15 cellular contexts compared by ENCODE assay signal in the genomic region with DNA sequence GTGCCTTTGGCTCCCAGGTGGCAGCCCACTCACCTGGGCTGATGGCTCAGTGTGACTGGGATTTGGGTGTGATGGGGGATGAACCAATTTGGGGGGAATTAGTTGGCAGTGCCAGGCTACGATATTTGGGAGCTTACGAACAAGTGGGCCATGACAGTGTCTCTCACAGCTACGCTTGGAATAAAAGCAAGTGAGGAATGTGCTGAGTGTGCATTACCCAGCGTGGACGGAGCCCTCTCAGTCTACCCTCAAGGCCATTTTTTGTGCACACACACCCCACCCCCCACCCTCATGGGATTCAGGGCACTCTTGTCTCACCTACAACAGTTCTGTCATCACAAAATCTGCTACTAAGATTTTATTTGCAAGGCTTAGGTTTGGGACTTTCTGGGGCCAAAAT.
DNase-seq lines count a peak whose midpoint lies in the region; ATAC-seq and TF ChIP-seq lines count a peak whose summit lies in the region.
"Had no signal": no experiment of that assay in that cellular context is flagged by ENCODE, and none has a peak within 500 bp of the region (broad histone marks: within the 10 kb centered on the region; RNA-seq: fewer than 3 reads in every experiment).

No MANE protein-coding gene starts in this region.

- peak overlapping the region; percentile 85; the same call in 1 of the 2 replicates for H3K18ac ChIP-seq in IMR-90 (ENCODE audit: low read depth, low read length)

- no peak overlapping the region; the same call in 1 of the 2 replicates for H3K56ac ChIP-seq in IMR-90 (ENCODE audit: extremely low read depth, insufficient read depth, low read length)

- no peak for TF ChIP-seq POLR2A in IMR-90 (IDR thresholded peaks at IDR 0.05; ENCODE audit: low read depth, low read length)

- H3K4me3 Mint-ChIP-seq in Caco-2 (ENCODE audit: unreplicated experiment) (no peak overlapping the region), neural progenitor cell (peak overlapping the region; percentile 9)
- H3K4me3 Mint-ChIP-seq: CD8-positive, alpha-beta T cell; H9 had no signal

- no TSS peak for BruUV-seq in Caco-2 (replicated peaks; lab: Mats Ljungman, UMichigan)
- no TSS peak for BruUV-seq in IMR-90 (replicated peaks; lab: Mats Ljungman, UMichigan)

- H2BK5ac ChIP-seq in IMR-90 (ENCODE audit: low read depth, low read length, poor library complexity, severe bottlenecking), result peak overlapping the region; percentile 29

- peak overlapping the region; percentile 88; the same call in 2 of the 3 replicates for H2BK15ac ChIP-seq in IMR-90 (ENCODE audit: low read depth, low read length)

- H3K9me1 ChIP-seq in IMR-90 (ENCODE audit: insufficient read depth, low read length), result no peaks in the 10 kb centered on the region

- intact Hi-C loops in Caco-2 (cut with micrococcal nuclease; ENCODE audit: unreplicated experiment) (loop anchor here (1.0 to 5.0 kb wide), 3 partner anchors 31 to 52 kb away; no protein-coding TSS in a partner anchor), IMR-90 (cut with micrococcal nuclease) (no loop called here)

- no peak overlapping the region; the same call in 1 of the 2 replicates for H4K5ac ChIP-seq in IMR-90 (ENCODE audit: low read depth, low read length)

- H3K9me3 Mint-ChIP-seq in Caco-2 (ENCODE audit: unreplicated experiment) (peaks cover 29% of the 10 kb centered on the region), neural progenitor cell (peaks cover 16% of the 10 kb centered on the region)
- H3K9me3 Mint-ChIP-seq: CD8-positive, alpha-beta T cell had no signal

- H3K9me3 ChIP-seq in Caco-2 (no peaks in the 10 kb centered on the region), IMR-90 (ENCODE audit: control insufficient read depth, insufficient read depth, low read length) (no peaks in the 10 kb centered on the region), hepatocyte (ENCODE audit: low read depth) (no peaks in the 10 kb centered on the region), neural progenitor cell (ENCODE audit: low read depth) (no peaks in the 10 kb centered on the region)
- H3K9me3 ChIP-seq: BE2C had no signal

- peak overlapping the region; percentile 79 for H2BK20ac ChIP-seq in IMR-90 (ENCODE audit: low read depth, low read length)

- no peaks in the 10 kb centered on the region for H3K79me1 ChIP-seq in IMR-90 (ENCODE audit: low read depth in 1 of 2, low read length in 2 of 2)

- H4K20me1 ChIP-seq in IMR-90 (ENCODE audit: insufficient read depth, low read length) (no peaks in the 10 kb centered on the region), hepatocyte (ENCODE audit: insufficient read depth, poor library complexity, severe bottlenecking) (no peaks in the 10 kb centered on the region), neural progenitor cell (ENCODE audit: low read depth) (no peaks in the 10 kb centered on the region)

- H3K27me3 Mint-ChIP-seq in Caco-2 (ENCODE audit: insufficient read depth, unreplicated experiment) (no peaks in the 10 kb centered on the region), neural progenitor cell (ENCODE audit: insufficient read depth, low read depth) (peaks cover 12% of the 10 kb centered on the region)

- no peak overlapping the region for H3K4me2 ChIP-seq in IMR-90 (ENCODE audit: low read depth, low read length)
- H3K4me2 ChIP-seq in hepatocyte, result no peak overlapping the region
- H3K4me2 ChIP-seq in neural progenitor cell, result no peak overlapping the region

- H4K8ac ChIP-seq in IMR-90 (ENCODE audit: low read depth in 2 of 2, low read length in 2 of 2), result peak overlapping the region; percentile 70 to 80; a peak in 2 of 4 replicates

- in situ Hi-C loops in IMR-90 (cut with MboI; ENCODE audit: low sequenced_read_pairs), result no loop called here

- H3K27me3 ChIP-seq in Caco-2 (replicated peaks; ENCODE audit: control insufficient read depth, insufficient read depth, low read length) (no peaks in the 10 kb centered on the region), IMR-90 (ENCODE audit: control insufficient read depth, insufficient read depth, low read length) (no peaks in the 10 kb centered on the region), hepatocyte (no peaks in the 10 kb centered on the region), neural progenitor cell (no peaks in the 10 kb centered on the region)
- H3K27me3 ChIP-seq: BE2C had no signal

- no peak for TF ChIP-seq RAD21 in IMR-90 (IDR thresholded peaks at IDR 0.05; ENCODE audit: low read length)

- no peak overlapping the region for H3K9ac ChIP-seq in IMR-90 (ENCODE audit: low read depth, low read length)
- no peak overlapping the region for H3K9ac ChIP-seq in neural progenitor cell

- H3F3A ChIP-seq in neural progenitor cell (ENCODE audit: low read depth), result peaks cover 4% of the 10 kb centered on the region

- peak overlapping the region; percentile 37 for H4K91ac ChIP-seq in IMR-90 (ENCODE audit: insufficient read depth, low read depth, low read length)

- H3K4me3 ChIP-seq in Caco-2 (ENCODE audit: low read depth, low read length) (no peak overlapping the region), IMR-90 (ENCODE audit: insufficient read depth, low read depth, low read length) (no peak overlapping the region), hepatocyte (no peak overlapping the region), neural progenitor cell (no peak overlapping the region), foreskin fibroblast (ENCODE audit: low read depth in 1 of 2, low read length in 2 of 2) (no peak overlapping the region)

- POLR2A ChIA-PET in Caco-2 (lab: Charles Lee) (no interaction called here), IMR-90 (lab: Charles Lee; ENCODE audit: unreplicated experiment) (interaction anchor here (0.6 kb wide), 1 partner anchor 307 kb away, joined by 3 read pairs; no protein-coding TSS in a partner anchor)

- H3K36me3 Mint-ChIP-seq in Caco-2 (ENCODE audit: insufficient read depth, unreplicated experiment), result peaks cover 5% of the 10 kb centered on the region
- H3K36me3 Mint-ChIP-seq in neural progenitor cell, result peaks cover 6% of the 10 kb centered on the region
- H3K36me3 Mint-ChIP-seq: CD8-positive, alpha-beta T cell had no signal

- H3K36me3 ChIP-seq in Caco-2 (ENCODE audit: control insufficient read depth, insufficient read depth, low read length) (no peaks in the 10 kb centered on the region), IMR-90 (ENCODE audit: control insufficient read depth, insufficient read depth, low read length) (no peaks in the 10 kb centered on the region), hepatocyte (replicated peaks; ENCODE audit: insufficient read depth, low read depth) (no peaks in the 10 kb centered on the region), neural progenitor cell (no peaks in the 10 kb centered on the region)
- H3K36me3 ChIP-seq: BE2C had no signal

- peak overlapping the region; percentile 63 for H3K14ac ChIP-seq in IMR-90 (replicated peaks; ENCODE audit: low read depth, low read length)

- no peaks in the 10 kb centered on the region for H3K9me2 ChIP-seq in hepatocyte (replicated peaks; ENCODE audit: insufficient read depth)

- WGBS in IMR-90 (ENCODE audit: extremely low coverage in 2 of 2, insufficient read length in 1 of 2), 2 experiments, result no CpG with 5 or more reads among the region's 5 CpGs
- 80% methylated on average over 5 of the region's 5 CpGs for WGBS in hepatocyte (ENCODE audit: low lambda C conversion rate, missing lambda C conversion rate)

- peak overlapping the region; percentile 75; the same call in 1 of the 2 replicates for H3K4ac ChIP-seq in IMR-90 (ENCODE audit: low read depth, low read length)

- dilution Hi-C loops in IMR-90 (cut with HindIII; ENCODE audit: low sequenced_read_pairs, unreplicated experiment), result no loop called here

- peak overlapping the region; percentile 76 for H2AK5ac ChIP-seq in IMR-90 (ENCODE audit: low read depth, low read length)

- H3K4me1 ChIP-seq in Caco-2 (peaks cover 29% of the 10 kb centered on the region), IMR-90 (ENCODE audit: control insufficient read depth, insufficient read depth, low read length) (peaks cover 8% of the 10 kb centered on the region), hepatocyte (ENCODE audit: insufficient read depth) (peaks cover 11% of the 10 kb centered on the region), neural progenitor cell (peaks cover 14% of the 10 kb centered on the region)
- H3K4me1 ChIP-seq: BE2C had no signal

- peak overlapping the region; percentile 87 for H2BK120ac ChIP-seq in IMR-90 (ENCODE audit: low read depth, low read length)

- 0 out of 2 replicates have a peak overlapping the region, but pooled peaks have one; percentile 65 for H3K23ac ChIP-seq in IMR-90 (ENCODE audit: low read depth, low read length)

- CTCF ChIA-PET in Caco-2 (lab: Charles Lee), result interaction anchor here (0.7 kb wide), 1 partner anchor 88 kb away, joined by 3 read pairs; no protein-coding TSS in a partner anchor
- CTCF ChIA-PET in IMR-90 (lab: Yijun Ruan, JAX), result interaction anchor here (0.6 kb wide), 1 partner anchor 227 kb away, joined by 6 read pairs; no protein-coding TSS in a partner anchor

- no peak for ATAC-seq in IMR-90 (ENCODE audit: low read depth)
- ATAC-seq: CD8-positive, alpha-beta T cell had no signal

- H3K27ac Mint-ChIP-seq in Caco-2 (ENCODE audit: unreplicated experiment), result peak overlapping the region; percentile 88
- H3K27ac Mint-ChIP-seq in neural progenitor cell, result peak overlapping the region; percentile 70
- H3K27ac Mint-ChIP-seq: CD8-positive, alpha-beta T cell had no signal

- TF ChIP-seq CTCF in Caco-2 (IDR thresholded peaks at IDR 0.05; ENCODE audit: insufficient read depth in 1 of 2, low read depth in 1 of 2, low read length in 1 of 2, severe bottlenecking in 1 of 2, unreplicated experiment in 1 of 2) (no peak), IMR-90 (conservative IDR thresholded peaks at IDR 0.05; ENCODE audit: low read depth, low read length) (no peak), hepatocyte (IDR thresholded peaks at IDR 0.05; ENCODE audit: poor library complexity) (no peak), neural progenitor cell (IDR thresholded peaks at IDR 0.05) (no peak), foreskin fibroblast (IDR thresholded peaks at IDR 0.05; ENCODE audit: low read depth, low read length) (no peak)

- peak overlapping the region; percentile 38 for H2AFZ ChIP-seq in IMR-90 (replicated peaks; ENCODE audit: low read length, poor library complexity)
- no peak overlapping the region for H2AFZ ChIP-seq in hepatocyte
- H2AFZ ChIP-seq in neural progenitor cell (replicated peaks), result no peak overlapping the region

- DNase-seq in Caco-2 (no peak), IMR-90 (no peak), hepatocyte (ENCODE audit: low spot score) (no peak), neural progenitor cell (ENCODE audit: low spot score) (no peak), pons (ENCODE audit: low spot score) (no peak), foreskin fibroblast (no peak)
- DNase-seq in activated effector memory CD4-positive, alpha-beta T cell treated with anti-CD3 and anti-CD28 coated beads, Interleukin-2, amount 50 U/mL, for 16 hours, result no peak
- DNase-seq: BE2C; CD8-positive, alpha-beta T cell; H9; NCI-H146; NCI-H2227 treated with DMSO at 0.1 percent for 48 hours; NCI-H526; OCI-M1 had no signal

- H3K79me2 ChIP-seq in hepatocyte (no peaks in the 10 kb centered on the region), neural progenitor cell (ENCODE audit: low read depth) (no peaks in the 10 kb centered on the region)

- H2AK9ac ChIP-seq in IMR-90 (replicated peaks; ENCODE audit: low read depth, low read length, poor library complexity), result peak overlapping the region; percentile 29

- H3K4me1 Mint-ChIP-seq in Caco-2 (ENCODE audit: low read depth, unreplicated experiment) (peaks cover 31% of the 10 kb centered on the region), neural progenitor cell (peaks cover 53% of the 10 kb centered on the region)

- no peak overlapping the region for H3K27ac ChIP-seq in IMR-90 (ENCODE audit: insufficient read depth, low read length)
- H3K27ac ChIP-seq in hepatocyte, result peak overlapping the region; percentile 23
- H3K27ac ChIP-seq in neural progenitor cell, result no peak overlapping the region
- H3K27ac ChIP-seq: SK-N-MC had no signal
